Comparison of ENCODE assay signal across 16 cellular contexts in the genomic region with DNA sequence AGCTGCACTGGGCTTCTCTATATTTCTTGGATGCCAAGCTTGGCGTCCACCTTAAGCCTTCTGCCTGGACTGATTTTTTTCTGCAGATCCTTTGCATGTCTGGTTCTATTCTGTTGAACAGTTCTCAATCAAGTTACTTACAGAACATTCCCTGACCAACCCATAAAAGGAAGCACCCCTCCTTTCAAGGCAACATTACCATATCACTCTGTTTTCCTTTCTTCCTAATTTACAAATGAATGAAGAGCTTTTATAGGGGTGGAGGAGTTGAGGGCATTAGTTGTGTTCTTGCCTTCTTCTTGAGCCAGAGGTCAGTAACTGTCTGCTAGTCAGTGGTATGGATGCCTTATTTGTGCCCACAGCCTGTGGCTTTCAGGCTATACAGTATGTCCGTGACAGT.
DNase-seq lines count a peak whose midpoint lies in the region; ATAC-seq, FAIRE-seq and TF ChIP-seq lines count a peak whose summit lies in the region.
"Had no signal": no experiment of that assay in that cellular context is flagged by ENCODE, and none has a peak within 500 bp of the region (broad histone marks: within the 10 kb centered on the region; RNA-seq: fewer than 3 reads in every experiment).

No MANE protein-coding gene starts in this region.

- H4K91ac ChIP-seq in H1 (replicated peaks; ENCODE audit: insufficient read length, low read length) = no peak overlapping the region

- H3K27me3 Mint-ChIP-seq in GM23338 (ENCODE audit: insufficient read depth, low read depth, poor library complexity) = peaks cover 7% of the 10 kb centered on the region

- H3K4me3 ChIP-seq in GM23338 (no peak overlapping the region), HAP-1 (no peak overlapping the region), H1 (ENCODE audit: extremely low read depth in 1 of 4, insufficient read depth in 2 of 4, low read depth in 3 of 4, low read length in 4 of 4) (no peak overlapping the region; a peak in 1 of 8 replicates), testis (no peak overlapping the region)
- H3K4me3 ChIP-seq: BLaER1 treated with 17β-estradiol and CSF1 and Interleukin-3, amounts not matched to agents 10 nM and 100 nM; K562 had no signal

- H3K23ac ChIP-seq in H1 (ENCODE audit: insufficient read length) = no peak overlapping the region

- FAIRE-seq in H1 (lab: Jason Lieb, UNC) = peak; percentile 87
- FAIRE-seq: GM12891, K562 had no signal

- H3K4ac ChIP-seq in H1 (replicated peaks; ENCODE audit: insufficient read length, low read depth, low read length) = no peak overlapping the region

- H3K79me1 ChIP-seq in H1 (ENCODE audit: low read depth, low read length) = 0 out of 2 replicates have a peak, but pooled peaks cover 2% of the 10 kb centered on the region

- H3K18ac ChIP-seq in H1 (ENCODE audit: extremely low read depth, low read length) = no peak overlapping the region

- in situ Hi-C loops in HAP-1 (cut with MboI; ENCODE audit: low sequenced_read_pairs) = no loop called here

- no peak for TF ChIP-seq RAD21 in H1 (IDR thresholded peaks at IDR 0.05 in 1 of 2, conservative IDR thresholded peaks at IDR 0.05 in 1 of 2; ENCODE audit: low read depth in 2 of 2, low read length in 2 of 2)

- H2BK5ac ChIP-seq in H1 (ENCODE audit: low read depth, low read length) = no peak overlapping the region

- WGBS in H1 (ENCODE audit: extremely low coverage in 1 of 2, insufficient coverage in 1 of 2, insufficient read length in 1 of 2, insufficient replicate concordance in 2 of 2, low coverage in 1 of 2, low lambda C conversion rate in 2 of 2, missing lambda C conversion rate in 1 of 2), 2 experiments = 78% methylated on average over 2 of the region's 2 CpGs; no CpG with 5 or more reads in 1 of the 2 experiments
- 87 to 91% methylated on average over 2 of the region's 2 CpGs for WGBS in testis, 2 donors

- H4K20me1 ChIP-seq in GM23338 (replicated peaks; ENCODE audit: insufficient read depth) (no peaks in the 10 kb centered on the region), H1 (replicated peaks in 1 of 2; ENCODE audit: control insufficient read depth in 1 of 2, insufficient read depth in 2 of 2, low read length in 2 of 2) (no peaks in the 10 kb centered on the region)
- H4K20me1 ChIP-seq: BLaER1 treated with 17β-estradiol and CSF1 and Interleukin-3, amounts not matched to agents 10 nM and 100 nM had no signal

- TF ChIP-seq CTCF in GM23338 (conservative IDR thresholded peaks at IDR 0.05; ENCODE audit: low read depth in 2 of 2) (no peak), H1 (IDR thresholded peaks at IDR 0.05; ENCODE audit: control extremely low read depth in 1 of 3, insufficient read depth in 1 of 3, low read depth in 1 of 3, low read length in 3 of 3) (no peak), testis (IDR thresholded peaks at IDR 0.05) (no peak)

- no peak overlapping the region for H2BK15ac ChIP-seq in H1 (ENCODE audit: low read length)

- no peak overlapping the region for H3K9ac ChIP-seq in H1 (replicated peaks in 1 of 4; ENCODE audit: extremely low read depth in 1 of 4, low read depth in 3 of 4, low read length in 3 of 4)
- H3K9ac ChIP-seq: BLaER1 treated with 17β-estradiol and CSF1 and Interleukin-3, amounts not matched to agents 10 nM and 100 nM had no signal

- H2AFZ ChIP-seq in GM23338 (no peak overlapping the region), H1 (ENCODE audit: low read length) (no peak overlapping the region)

- H4K8ac ChIP-seq in H1 (ENCODE audit: extremely low read depth, insufficient read depth, low read length) = no peak overlapping the region

- H3K4me1 Mint-ChIP-seq in GM23338 = peaks cover 50% of the 10 kb centered on the region
- H3K4me1 Mint-ChIP-seq: B cell had no signal

- H3K27me3 ChIP-seq in GM23338 (ENCODE audit: insufficient read depth) = no peaks in the 10 kb centered on the region
- H3K27me3 ChIP-seq in HAP-1 (ENCODE audit: low read depth) = no peaks in the 10 kb centered on the region
- no peaks in the 10 kb centered on the region for H3K27me3 ChIP-seq in H1 (replicated peaks in 1 of 4; ENCODE audit: control insufficient read depth in 3 of 4, extremely low read depth in 1 of 4, insufficient read depth in 3 of 4, low read length in 3 of 4)
- H3K27me3 ChIP-seq in testis = no peaks in the 10 kb centered on the region
- H3K27me3 ChIP-seq: BLaER1 treated with 17β-estradiol and CSF1 and Interleukin-3, amounts not matched to agents 10 nM and 100 nM had no signal

- H3K56ac ChIP-seq in H1 (replicated peaks; ENCODE audit: insufficient read length, low read depth, low read length) = no peak overlapping the region

- no peaks in the 10 kb centered on the region for H3K9me3 Mint-ChIP-seq in GM23338
- H3K9me3 Mint-ChIP-seq: CD8-positive, alpha-beta T cell had no signal

- no peaks in the 10 kb centered on the region for H3F3A ChIP-seq in GM23338 (replicated peaks; ENCODE audit: low read depth)

- H3K4me3 Mint-ChIP-seq in GM23338 = no peak overlapping the region; the same call in 2 of the 3 replicates
- H3K4me3 Mint-ChIP-seq: B cell; CD8-positive, alpha-beta T cell had no signal

- no peaks in the 10 kb centered on the region for H3K36me3 Mint-ChIP-seq in GM23338 (ENCODE audit: low read depth)
- H3K36me3 Mint-ChIP-seq: CD8-positive, alpha-beta T cell had no signal

- no peaks in the 10 kb centered on the region for H3K9me3 ChIP-seq in HAP-1
- no peaks in the 10 kb centered on the region for H3K9me3 ChIP-seq in H1 (ENCODE audit: insufficient read depth in 2 of 2, low read depth in 1 of 2, low read length in 1 of 2)
- no peaks in the 10 kb centered on the region for H3K9me3 ChIP-seq in testis
- H3K9me3 ChIP-seq: BLaER1 treated with 17β-estradiol and CSF1 and Interleukin-3, amounts not matched to agents 10 nM and 100 nM had no signal

- H3K79me2 ChIP-seq in GM23338 (replicated peaks; ENCODE audit: insufficient read depth) = no peaks in the 10 kb centered on the region
- H3K79me2 ChIP-seq in H1 (ENCODE audit: control insufficient read depth in 1 of 2, insufficient read depth in 2 of 2, low read length in 2 of 2) = no peaks in the 10 kb centered on the region

- intact Hi-C loops in testis (cut with DNase I; ENCODE audit: low total_unique reads) = no loop called here

- H3K27ac ChIP-seq in GM23338 (ENCODE audit: low read depth) (no peak overlapping the region), H1 (ENCODE audit: low read depth, low read length) (no peak overlapping the region), testis (no peak overlapping the region)
- H3K27ac ChIP-seq: BLaER1 treated with 17β-estradiol and CSF1 and Interleukin-3, amounts not matched to agents 10 nM and 100 nM had no signal

- peak; percentile 92 for ATAC-seq in GM23338
- no peak for ATAC-seq in GM21447 (IDR thresholded peaks at IDR 0.05; ENCODE audit: unreplicated experiment)
- ATAC-seq: CD8-positive, alpha-beta T cell; K562 had no signal

- H3K27ac Mint-ChIP-seq in GM23338 = no peak overlapping the region
- H3K27ac Mint-ChIP-seq: B cell; CD8-positive, alpha-beta T cell had no signal

- TF ChIP-seq EP300 in H1 (IDR thresholded peaks at IDR 0.05; ENCODE audit: borderline replicate concordance in 1 of 2, low read depth in 2 of 2, low read length in 2 of 2) = no peak

- POLR2A ChIA-PET in H1 (lab: Charles Lee; ENCODE audit: partially characterized antibody) = interaction anchor here (0.7 kb wide), 1 partner anchor 9 kb away, joined by 3 read pairs; no protein-coding TSS in a partner anchor

- no peaks in the 10 kb centered on the region for H3K23me2 ChIP-seq in H1 (ENCODE audit: low read depth, low read length)

- no peak overlapping the region for H2BK20ac ChIP-seq in H1 (ENCODE audit: low read length)

- no peak overlapping the region for H2BK120ac ChIP-seq in H1 (replicated peaks; ENCODE audit: low read depth, low read length)

- no peak overlapping the region; the same call in 1 of the 2 replicates for H2BK12ac ChIP-seq in H1 (ENCODE audit: low read depth, low read length)

- no peak overlapping the region for H4K5ac ChIP-seq in H1 (ENCODE audit: insufficient read length, low read depth, low read length)

- DNase-seq in GM23338 (ENCODE audit: low spot score) (peak; percentile 67), HAP-1 (ENCODE audit: low spot score in 2 of 2) (peak; percentile 22 to 82), H1 (ENCODE audit: low read depth in 1 of 2, low spot score in 2 of 2) (no peak), iPS-NIHi7 (ENCODE audit: extremely low spot score) (peak; percentile 25), NCI-H226 (no peak), testis (no peak), NCI-H345 (lab: John Stamatoyannopoulos, UW) (no peak)
- DNase-seq: Calu3; CD8-positive, alpha-beta T cell; DMS79 treated with DMSO at 0.1 percent for 48 hours; IMR-90 had no signal

- CTCF ChIA-PET in H1 (lab: Charles Lee; ENCODE audit: partially characterized antibody) = interaction anchor here (0.6 to 0.8 kb wide), 3 partner anchors 9 to 278 kb away, joined by 3 read pairs; no protein-coding TSS in a partner anchor

- no peaks in the 10 kb centered on the region for H3K36me3 ChIP-seq in GM23338 (ENCODE audit: insufficient read depth)
- H3K36me3 ChIP-seq in HAP-1 (replicated peaks) = no peaks in the 10 kb centered on the region
- H3K36me3 ChIP-seq in H1 (ENCODE audit: control insufficient read depth in 2 of 4, insufficient read depth in 4 of 4, low read length in 3 of 4) = peaks cover 0 to 8% (median 2%) of the 10 kb centered on the region in 4 experiments; a peak in 2 of 8 replicates
- no peaks in the 10 kb centered on the region for H3K36me3 ChIP-seq in testis (ENCODE audit: low read depth, missing control alignments)
- H3K36me3 ChIP-seq: BLaER1 treated with 17β-estradiol and CSF1 and Interleukin-3, amounts not matched to agents 10 nM and 100 nM had no signal

- no peak overlapping the region for H3K14ac ChIP-seq in H1 (ENCODE audit: insufficient read length)

- TF ChIP-seq POLR2A in H1 (IDR thresholded peaks at IDR 0.05; ENCODE audit: control extremely low read depth in 1 of 2, low read depth in 2 of 2, low read length in 2 of 2) (no peak), testis (IDR thresholded peaks at IDR 0.05) (no peak)

- H3K4me1 ChIP-seq in GM23338 (ENCODE audit: insufficient read depth) (peaks cover 41% of the 10 kb centered on the region), HAP-1 (peaks cover 20% of the 10 kb centered on the region), H1 (replicated peaks in 1 of 4; ENCODE audit: control insufficient read depth in 3 of 4, insufficient read depth in 4 of 4, low read length in 3 of 4) (peaks cover 6 to 14% (median 11%) of the 10 kb centered on the region in 4 experiments), testis (no peaks in the 10 kb centered on the region)
- H3K4me1 ChIP-seq: BLaER1 treated with 17β-estradiol and CSF1 and Interleukin-3, amounts not matched to agents 10 nM and 100 nM had no signal

- peaks cover 7% of the 10 kb centered on the region for H3K9me2 ChIP-seq in GM23338 (ENCODE audit: insufficient read depth)

- H2AK5ac ChIP-seq in H1 (ENCODE audit: low read depth, low read length) = no peak overlapping the region

- H3K4me2 ChIP-seq in GM23338 (peak overlapping the region; percentile 19), H1 (ENCODE audit: insufficient read depth in 1 of 2, low read depth in 2 of 2, low read length in 2 of 2) (peak overlapping the region; percentile 37 to 47; a peak in 2 of 4 replicates)
- H3K4me2 ChIP-seq: BLaER1 treated with 17β-estradiol and CSF1 and Interleukin-3, amounts not matched to agents 10 nM and 100 nM had no signal

TF ChIP-seq in GM23338, 12 proteins besides CTCF, POLR2A, EP300 and RAD21 (continues in another document):
- no peak for TF ChIP-seq EZH2phosphoT487 (IDR thresholded peaks at IDR 0.05; ENCODE audit: unreplicated experiment)

TF ChIP-seq in H1, 55 proteins besides CTCF, POLR2A, EP300 and RAD21 (continues in another document):
- TF ChIP-seq JUND (IDR thresholded peaks at IDR 0.05; ENCODE audit: low read length) = no peak

Comparison
In these comparisons a context has a peak if more than half of its experiments do, and no peak if none do; other contexts are left out.
1. DNase-seq: peak in GM23338 (single experiment), HAP-1 (2 of 2) and iPS-NIHi7 (single experiment); none in H1 (0 of 2), NCI-H226 (single experiment), testis (single experiment) and NCI-H345 (single experiment).